In the genomic region with DNA sequence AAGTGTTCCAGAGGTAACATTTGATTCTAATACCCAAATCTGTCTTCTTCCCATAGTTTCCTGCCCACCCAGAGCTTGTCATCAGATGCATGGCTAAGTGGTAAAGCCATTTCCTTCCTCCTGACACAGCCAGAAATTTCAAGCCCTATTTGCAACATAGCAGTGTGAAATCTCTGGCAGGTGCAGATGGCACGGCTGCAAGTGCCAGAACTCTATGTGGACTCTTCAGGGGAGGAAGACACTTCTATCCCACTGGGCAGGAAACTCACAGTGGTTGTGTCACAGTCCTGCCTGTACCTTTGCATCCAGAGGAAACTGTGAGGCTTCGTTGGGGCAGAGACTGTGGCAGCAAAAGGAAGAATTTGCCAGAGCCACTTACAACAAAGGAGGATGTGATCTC, we compare ENCODE assay signal across 17 cellular contexts.
DNase-seq lines count a peak whose midpoint lies in the region; ATAC-seq and TF ChIP-seq lines count a peak whose summit lies in the region.
"Had no signal": no experiment of that assay in that cellular context is flagged by ENCODE, and none has a peak within 500 bp of the region (broad histone marks: within the 10 kb centered on the region; RNA-seq: fewer than 3 reads in every experiment).

No MANE protein-coding gene starts in this region.

- no peaks in the 10 kb centered on the region for H3K79me2 ChIP-seq in Loucy (ENCODE audit: insufficient read depth, low read length)

- TF ChIP-seq CTCF in Loucy (conservative IDR thresholded peaks at IDR 0.05; ENCODE audit: low read length) = no peak

- no peak overlapping the region for H2AFZ ChIP-seq in Loucy (ENCODE audit: low read length)

- no peak for ATAC-seq in GM19463 (IDR thresholded peaks at IDR 0.05; ENCODE audit: unreplicated experiment)
- ATAC-seq: A549, HepG2 had no signal

- peaks cover 9% of the 10 kb centered on the region for H3K4me1 ChIP-seq in BLaER1
- H3K4me1 ChIP-seq in Loucy (ENCODE audit: insufficient read depth, low read length, poor library complexity, severe bottlenecking) = peaks cover 44% of the 10 kb centered on the region
- H3K4me1 ChIP-seq: A549, HAP-1 had no signal

- H3K9ac ChIP-seq in BLaER1 = no peak overlapping the region
- peak overlapping the region; percentile 49 for H3K9ac ChIP-seq in Loucy (ENCODE audit: low read depth, low read length, poor library complexity, severe bottlenecking)
- H3K9ac ChIP-seq: KMS-11 had no signal

- no peaks in the 10 kb centered on the region for H3K9me3 ChIP-seq in BLaER1
- H3K9me3 ChIP-seq in Loucy (ENCODE audit: insufficient read depth, low read depth, low read length) = no peaks in the 10 kb centered on the region
- H3K9me3 ChIP-seq: A549, HAP-1 had no signal

- H3K4me2 ChIP-seq in BLaER1 (peak overlapping the region; percentile 31; the same call in 1 of the 2 replicates), Loucy (ENCODE audit: low read depth, low read length, poor library complexity, severe bottlenecking) (peak overlapping the region; percentile 66)
- H3K4me2 ChIP-seq: A549, KMS-11 had no signal

- H3K36me3 ChIP-seq in BLaER1 = no peaks in the 10 kb centered on the region
- H3K36me3 ChIP-seq in Loucy (ENCODE audit: insufficient read depth, low read length) = no peaks in the 10 kb centered on the region
- H3K36me3 ChIP-seq: HAP-1 had no signal

- H3F3A ChIP-seq in Loucy (ENCODE audit: low read depth) = 0 out of 2 replicates have a peak, but pooled peaks cover 3% of the 10 kb centered on the region

- no peaks in the 10 kb centered on the region for H3K27me3 ChIP-seq in BLaER1
- no peaks in the 10 kb centered on the region for H3K27me3 ChIP-seq in Loucy (ENCODE audit: insufficient read depth, low read length, poor library complexity, severe bottlenecking)

- H3K9me2 ChIP-seq in Loucy (replicated peaks; ENCODE audit: low read depth, low read length) = no peaks in the 10 kb centered on the region

- no peak overlapping the region for H3K27ac ChIP-seq in BLaER1
- H3K27ac ChIP-seq: A549, KMS-11 had no signal

- H3K4me3 ChIP-seq in BLaER1 (no peak overlapping the region), Loucy (ENCODE audit: low read length, poor library complexity, severe bottlenecking) (peak overlapping the region; percentile 46)
- H3K4me3 ChIP-seq: A549, HAP-1 had no signal

- H4K20me1 ChIP-seq in BLaER1 = no peaks in the 10 kb centered on the region
- no peaks in the 10 kb centered on the region for H4K20me1 ChIP-seq in Loucy (ENCODE audit: insufficient read depth, low read length, poor library complexity, severe bottlenecking)

- DNase-seq in DMS53 (lab: John Stamatoyannopoulos, UW) (peak; percentile 18), cerebellar nuclear complex (lab: John Stamatoyannopoulos, UW) (peak; percentile 87 to 96), GOT3 (lab: John Stamatoyannopoulos, UW) (no peak)
- no peak for DNase-seq in stimulated activated CD4-positive, alpha-beta T cell treated with anti-CD3 and anti-CD28 coated beads, Interleukin-4, amount 100 ng/mL, for 4 hours
- DNase-seq: Calu3; CD4-positive, alpha-beta T cell; DMS 273 treated with DMSO at 0.1 percent for 48 hours; DMS79 treated with DMSO at 0.1 percent for 48 hours; EL; GDM1 had no signal

Comparison
In these comparisons a context has a peak if more than half of its experiments do, and no peak if none do; other contexts are left out.
1. DNase-seq: peak in DMS53 (single experiment) and cerebellar nuclear complex (2 of 2); none in GOT3 (single experiment) and stimulated activated CD4-positive, alpha-beta T cell treated with anti-CD3 and anti-CD28 coated beads, Interleukin-4, amount 100 ng/mL, for 4 hours (0 of 2).